In the genomic region with DNA sequence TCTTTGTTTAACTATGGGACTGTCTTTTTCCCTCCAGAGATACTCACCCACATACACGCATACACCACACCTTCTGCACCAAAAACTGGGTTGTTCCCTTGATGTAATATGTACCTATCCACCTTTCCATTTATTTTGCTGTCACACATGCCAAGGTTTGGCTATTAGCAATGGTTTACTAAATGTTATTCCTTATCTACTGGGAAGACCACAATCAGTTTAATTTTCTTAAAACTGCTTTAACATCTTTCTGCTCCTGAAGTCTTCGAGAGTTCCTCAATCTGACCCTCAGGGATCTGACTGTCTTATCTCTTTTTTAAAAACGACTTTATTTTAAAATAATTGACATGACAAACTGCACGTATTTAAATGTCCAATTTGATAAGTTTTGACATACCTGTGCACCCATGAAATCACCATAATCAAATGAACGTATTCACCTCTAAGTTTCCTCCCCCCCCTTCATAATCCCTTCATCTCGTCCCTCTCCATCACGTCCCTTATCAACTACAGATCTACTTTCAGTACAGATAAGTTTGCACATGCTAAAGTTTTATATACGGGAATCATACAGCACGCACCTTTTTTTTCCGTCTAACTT, we compare ENCODE assay signal across 8 cellular contexts. TPM values are rescaled to one million over a fixed set of nuclear protein-coding genes. Genes with fewer than 3 reads are reported as not detected.
DNase-seq lines count a peak whose midpoint lies in the region; ATAC-seq and TF ChIP-seq lines count a peak whose summit lies in the region.

No MANE protein-coding gene starts in this region.

- TF ChIP-seq CTCF in coronary artery (IDR thresholded peaks at IDR 0.05) (no peak), nephron progenitor cell (IDR thresholded peaks at IDR 0.05) (no peak)

- H3K9me3 Mint-ChIP-seq in IgD-negative memory B cell (no peaks in the 10 kb centered on the region), nephron progenitor cell (no peaks in the 10 kb centered on the region)

- H3K4me1 Mint-ChIP-seq in IgD-negative memory B cell (peaks cover 25 to 41% (median 37%) of the 10 kb centered on the region in 3 donors), nephron progenitor cell (peaks cover 44% of the 10 kb centered on the region)

- DNase-seq in coronary artery (ENCODE audit: low spot score) (no peak), nephron progenitor cell (no peak), A172 (ENCODE audit: low spot score) (no peak), GM19238 (ENCODE audit: insufficient read length, low spot score) (no peak)
- DNase-seq in effector CD8-positive, alpha-beta T cell (lab: John Stamatoyannopoulos, UW) = no peak

- H3K4me3 Mint-ChIP-seq in IgD-negative memory B cell (peak overlapping the region; percentile 98 to 100 (median 99)), nephron progenitor cell (peak overlapping the region; percentile 99)

- H3K4me3 ChIP-seq in coronary artery = peak overlapping the region; percentile 94

- H3K27me3 Mint-ChIP-seq in IgD-negative memory B cell (no peaks in the 10 kb centered on the region), nephron progenitor cell (ENCODE audit: low read depth, poor library complexity) (peaks cover 3% of the 10 kb centered on the region)

- ATAC-seq in GM18861 (IDR thresholded peaks at IDR 0.05; ENCODE audit: unreplicated experiment) (peak; percentile 1), GM19463 (IDR thresholded peaks at IDR 0.05; ENCODE audit: unreplicated experiment) (no peak)

- peak overlapping the region; percentile 83 to 95 for H3K27ac ChIP-seq in coronary artery

- H3K27ac Mint-ChIP-seq in IgD-negative memory B cell (peak overlapping the region; percentile 96 to 99 (median 96)), nephron progenitor cell (peak overlapping the region; percentile 91)

- H3K36me3 Mint-ChIP-seq in IgD-negative memory B cell (peaks cover 9% of the 10 kb centered on the region), nephron progenitor cell (ENCODE audit: low read depth) (peaks cover 28% of the 10 kb centered on the region)

RNA-seq across cellular contexts. Expression of a gene that starts 0.8 kb away (rescaled TPM):
- 13.8 TPM for polyA plus RNA-seq in IgD-negative memory B cell
- 27.7 and 31.2 TPM in 2 replicates for total RNA-seq in A172 (2014; rRNA removed; shearing (Covaris generic))
